In genomic region chr10:5297466-5297865, GRCh38 we compare ENCODE assay signal across 11 cellular contexts.
DNase-seq lines count a peak whose midpoint lies in the region; ATAC-seq, FAIRE-seq and TF ChIP-seq lines count a peak whose summit lies in the region.
"Had no signal": no experiment of that assay in that cellular context is flagged by ENCODE, and none has a peak within 500 bp of the region (broad histone marks: within the 10 kb centered on the region; RNA-seq: fewer than 3 reads in every experiment).

No MANE protein-coding gene starts in this region.

- H3K4me1 ChIP-seq in tibial artery = no peaks in the 10 kb centered on the region

- FAIRE-seq in H54 (lab: Jason Lieb, UNC) = no peak
- FAIRE-seq: GM12892 had no signal

- no peaks in the 10 kb centered on the region for H3K27me3 Mint-ChIP-seq in activated naive CD4-positive, alpha-beta T cell treated with anti-CD3 and anti-CD28 coated beads, Interleukin-2, amount 10 ng/mL, durations not matched to agents 7 days and 5 days

- peaks cover 28% of the 10 kb centered on the region for H3K9me3 Mint-ChIP-seq in activated naive CD4-positive, alpha-beta T cell treated with anti-CD3 and anti-CD28 coated beads, Interleukin-2, amount 10 ng/mL, durations not matched to agents 7 days and 5 days
- H3K9me3 Mint-ChIP-seq: brain had no signal

- TF ChIP-seq CTCF in tibial artery (IDR thresholded peaks at IDR 0.05) = no peak

- H3K4me3 ChIP-seq in tibial artery = no peak overlapping the region

- intact Hi-C loops in Right ventricle myocardium inferior (cut with DNase I) (no loop called here), tibial artery (cut with DNase I; ENCODE audit: low total_unique reads) (no loop called here)

- H3K4me3 Mint-ChIP-seq in activated naive CD4-positive, alpha-beta T cell treated with anti-CD3 and anti-CD28 coated beads, Interleukin-2, amount 10 ng/mL, durations not matched to agents 7 days and 5 days = peak overlapping the region; percentile 51
- H3K4me3 Mint-ChIP-seq: brain had no signal

- H3K27ac ChIP-seq in tibial artery = no peak overlapping the region

- peaks cover 72% of the 10 kb centered on the region for H3K4me1 Mint-ChIP-seq in activated naive CD4-positive, alpha-beta T cell treated with anti-CD3 and anti-CD28 coated beads, Interleukin-2, amount 10 ng/mL, durations not matched to agents 7 days and 5 days

- H3K27me3 ChIP-seq in tibial artery = no peaks in the 10 kb centered on the region

- H3K27ac Mint-ChIP-seq in activated naive CD4-positive, alpha-beta T cell treated with anti-CD3 and anti-CD28 coated beads, Interleukin-2, amount 10 ng/mL, durations not matched to agents 7 days and 5 days = peak overlapping the region; percentile 99
- H3K27ac Mint-ChIP-seq: brain had no signal

- no peaks in the 10 kb centered on the region for H3K9me3 ChIP-seq in tibial artery

- no peak for TF ChIP-seq POLR2A in H54 (IDR thresholded peaks at IDR 0.05; ENCODE audit: low read depth, low read length)

- ATAC-seq in Right ventricle myocardium inferior = peak; percentile 67

- CTCF ChIA-PET in activated naive CD4-positive, alpha-beta T cell treated with anti-CD3 and anti-CD28 coated beads, Interleukin-2, amount 10 ng/mL, durations not matched to agents 7 days and 5 days (lab: Charles Lee) = interaction anchor here (0.8 to 2.6 kb wide), 4 partner anchors 11 to 25 kb away, joined by 3 to 20 read pairs (median 4); no protein-coding TSS in a partner anchor

- peak; percentile 71 for DNase-seq in activated naive CD4-positive, alpha-beta T cell treated with anti-CD3 and anti-CD28 coated beads, Interleukin-2, amount 10 ng/mL, durations not matched to agents 7 days and 5 days
- no peak for DNase-seq in activated naive CD4-positive, alpha-beta T cell (lab: John Stamatoyannopoulos, UW)
- peak; percentile 45 to 47 for DNase-seq in activated T-cell treated with anti-CD3 and anti-CD28 coated beads, Interleukin-2, amount 50 U/mL, for 48 hours
- DNase-seq in Right ventricle myocardium inferior (ENCODE audit: missing footprints) = peak; percentile 72
- DNase-seq in tibial artery = peak; percentile 65 to 77
- DNase-seq in NCI-H446 treated with DMSO at 0.1 percent for 48 hours (lab: John Stamatoyannopoulos, UW) = no peak
- DNase-seq in H54 (ENCODE audit: insufficient read length, low spot score) = no peak
- no peak for DNase-seq in germinal center (ENCODE audit: low spot score)
- DNase-seq: Karpas-422 had no signal

- H3K36me3 ChIP-seq in tibial artery = no peaks in the 10 kb centered on the region

- H3K36me3 Mint-ChIP-seq in activated naive CD4-positive, alpha-beta T cell treated with anti-CD3 and anti-CD28 coated beads, Interleukin-2, amount 10 ng/mL, durations not matched to agents 7 days and 5 days = peaks cover 87% of the 10 kb centered on the region
- H3K36me3 Mint-ChIP-seq: brain had no signal

Comparison
In these comparisons a context has a peak if more than half of its experiments do, and no peak if none do; other contexts are left out.
1. DNase-seq: peak in activated naive CD4-positive, alpha-beta T cell treated with anti-CD3 and anti-CD28 coated beads, Interleukin-2, amount 10 ng/mL, durations not matched to agents 7 days and 5 days (single experiment), activated T-cell treated with anti-CD3 and anti-CD28 coated beads, Interleukin-2, amount 50 U/mL, for 48 hours (2 of 2), Right ventricle myocardium inferior (single experiment) and tibial artery (2 of 2); none in activated naive CD4-positive, alpha-beta T cell (0 of 4), NCI-H446 treated with DMSO at 0.1 percent for 48 hours (single experiment), H54 (single experiment) and germinal center (single experiment).